In genomic region chr9:137618105-137619067, GRCh38 we compare ENCODE assay signal across 1 cellular context.
TF ChIP-seq lines count a peak whose summit lies in the region.

Gene EHMT1 (plus strand): TSS chr9:137619005. CDS start chr9:137619029, 24 bp downstream.

TF ChIP-seq in HepG2, 621 proteins besides CTCF, POLR2A, EP300 and RAD21 (continued from another document and continues in another):
- TF ChIP-seq ZKSCAN5 (CRISPR knock-in tag; IDR thresholded peaks at IDR 0.05), result no peak
- TF ChIP-seq, protein P1, sequence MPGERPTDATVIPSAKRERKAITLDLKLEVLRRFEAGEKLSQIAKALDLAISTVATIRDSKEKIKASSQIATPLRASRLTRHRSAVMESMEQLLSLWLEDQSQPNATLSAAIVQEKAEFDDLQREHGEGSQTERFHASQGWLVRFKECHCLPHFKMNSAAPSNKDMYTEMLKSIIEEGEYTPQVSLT (CRISPR knock-in tag; IDR thresholded peaks at IDR 0.05; ENCODE audit: borderline replicate concordance, low read depth), result no peak
- TF ChIP-seq PAWR (CRISPR knock-in tag; IDR thresholded peaks at IDR 0.05; ENCODE audit: borderline replicate concordance), result no peak
- TF ChIP-seq SP5 (CRISPR knock-in tag; IDR thresholded peaks at IDR 0.05; ENCODE audit: borderline replicate concordance, low read depth), result no peak
- TF ChIP-seq ZFP90 (CRISPR knock-in tag; IDR thresholded peaks at IDR 0.05; ENCODE audit: borderline replicate concordance), result no peak
- peak; percentile 38; the same call in 1 of the 2 replicates for TF ChIP-seq ZNF550 (CRISPR knock-in tag; IDR thresholded peaks at IDR 0.05; ENCODE audit: borderline replicate concordance)
- TF ChIP-seq MLXIP (CRISPR knock-in tag; IDR thresholded peaks at IDR 0.05; ENCODE audit: borderline replicate concordance), result no peak
- TF ChIP-seq ZIK1 (CRISPR knock-in tag; IDR thresholded peaks at IDR 0.05; ENCODE audit: borderline replicate concordance, low read depth), result 0 out of 2 replicates have a peak, but pooled peaks have one; percentile 44
- no peak for TF ChIP-seq ZNF749 (CRISPR knock-in tag; IDR thresholded peaks at IDR 0.05; ENCODE audit: borderline replicate concordance)
- no peak for TF ChIP-seq RCOR2 (CRISPR knock-in tag; IDR thresholded peaks at IDR 0.05)
- 0 out of 2 replicates have a peak, but pooled peaks have one; percentile 57 for TF ChIP-seq ZNF503 (CRISPR knock-in tag; IDR thresholded peaks at IDR 0.05)
- TF ChIP-seq MAFF (IDR thresholded peaks at IDR 0.05; ENCODE audit: low read depth, low read length), result no peak
- no peak for TF ChIP-seq ZNF652 (CRISPR knock-in tag; IDR thresholded peaks at IDR 0.05; ENCODE audit: borderline replicate concordance, low read depth)
- TF ChIP-seq NCOA1 (CRISPR knock-in tag; IDR thresholded peaks at IDR 0.05), result no peak
- TF ChIP-seq IKZF4 (CRISPR knock-in tag; IDR thresholded peaks at IDR 0.05; ENCODE audit: borderline replicate concordance, low read depth, not compliant biosample characterization), result no peak
- no peak for TF ChIP-seq KLF13 (CRISPR knock-in tag; IDR thresholded peaks at IDR 0.05)
- TF ChIP-seq POGZ (CRISPR knock-in tag; IDR thresholded peaks at IDR 0.05), result no peak
- peak; percentile 98 for TF ChIP-seq AGO1 (IDR thresholded peaks at IDR 0.05; ENCODE audit: low read depth, low read length, poor library complexity, severe bottlenecking)
- TF ChIP-seq ZNF891 (CRISPR knock-in tag; IDR thresholded peaks at IDR 0.05), result peak; percentile 18; the same call in 1 of the 2 replicates
- peak; percentile 60; the same call in 1 of the 2 replicates for TF ChIP-seq KDM3A (CRISPR knock-in tag; IDR thresholded peaks at IDR 0.05; ENCODE audit: low read depth)
- TF ChIP-seq, protein P2, sequence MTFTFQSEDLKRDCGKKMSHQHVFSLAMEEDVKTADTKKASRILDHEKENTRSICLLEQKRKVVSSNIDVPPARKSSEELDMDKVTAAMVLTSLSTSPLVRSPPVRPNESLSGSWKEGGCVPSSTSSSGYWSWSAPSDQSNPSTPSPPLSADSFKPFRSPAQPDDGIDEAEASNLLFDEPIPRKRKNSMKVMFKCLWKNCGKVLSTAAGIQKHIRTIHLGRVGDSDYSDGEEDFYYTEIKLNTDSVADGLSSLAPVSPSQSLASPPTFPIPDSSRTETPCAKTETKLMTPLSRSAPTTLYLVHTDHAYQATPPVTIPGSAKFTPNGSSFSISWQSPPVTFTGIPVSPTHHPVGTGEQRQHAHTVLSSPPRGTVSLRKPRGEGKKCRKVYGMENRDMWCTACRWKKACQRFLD (CRISPR knock-in tag; IDR thresholded peaks at IDR 0.05; ENCODE audit: borderline replicate concordance), result 0 out of 2 replicates have a peak, but pooled peaks have one; percentile 70
- no peak for TF ChIP-seq CC2D1A (CRISPR knock-in tag; IDR thresholded peaks at IDR 0.05)
- peak; percentile 57; the same call in 1 of the 2 replicates for TF ChIP-seq ZNF431 (CRISPR knock-in tag; IDR thresholded peaks at IDR 0.05; ENCODE audit: borderline replicate concordance, low read depth)
- TF ChIP-seq, protein P3, sequence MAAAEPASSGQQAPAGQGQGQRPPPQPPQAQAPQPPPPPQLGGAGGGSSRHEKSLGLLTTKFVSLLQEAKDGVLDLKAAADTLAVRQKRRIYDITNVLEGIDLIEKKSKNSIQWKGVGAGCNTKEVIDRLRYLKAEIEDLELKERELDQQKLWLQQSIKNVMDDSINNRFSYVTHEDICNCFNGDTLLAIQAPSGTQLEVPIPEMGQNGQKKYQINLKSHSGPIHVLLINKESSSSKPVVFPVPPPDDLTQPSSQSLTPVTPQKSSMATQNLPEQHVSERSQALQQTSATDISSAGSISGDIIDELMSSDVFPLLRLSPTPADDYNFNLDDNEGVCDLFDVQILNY (CRISPR knock-in tag; conservative IDR thresholded peaks at IDR 0.05), result 0 out of 2 replicates have a peak, but pooled peaks have one; percentile 18
- peak; percentile 64; the same call in 1 of the 2 replicates for TF ChIP-seq DMAP1 (CRISPR knock-in tag; IDR thresholded peaks at IDR 0.05)
- TF ChIP-seq PATZ1 (CRISPR knock-in tag; IDR thresholded peaks at IDR 0.05), result peak; percentile 32
- 0 out of 2 replicates have a peak, but pooled peaks have one; percentile 62 for TF ChIP-seq TP53 (CRISPR knock-in tag; conservative IDR thresholded peaks at IDR 0.05)
- peak; percentile 18; the same call in 1 of the 2 replicates for TF ChIP-seq EED (CRISPR knock-in tag; IDR thresholded peaks at IDR 0.05)
- TF ChIP-seq SETDB1 (CRISPR knock-in tag; IDR thresholded peaks at IDR 0.05; ENCODE audit: borderline replicate concordance), result no peak
- no peak for TF ChIP-seq ZNF333 (CRISPR knock-in tag; IDR thresholded peaks at IDR 0.05; ENCODE audit: borderline replicate concordance)
- TF ChIP-seq ZNF552 (CRISPR knock-in tag; IDR thresholded peaks at IDR 0.05; ENCODE audit: borderline replicate concordance), result no peak
- TF ChIP-seq, protein P4, sequence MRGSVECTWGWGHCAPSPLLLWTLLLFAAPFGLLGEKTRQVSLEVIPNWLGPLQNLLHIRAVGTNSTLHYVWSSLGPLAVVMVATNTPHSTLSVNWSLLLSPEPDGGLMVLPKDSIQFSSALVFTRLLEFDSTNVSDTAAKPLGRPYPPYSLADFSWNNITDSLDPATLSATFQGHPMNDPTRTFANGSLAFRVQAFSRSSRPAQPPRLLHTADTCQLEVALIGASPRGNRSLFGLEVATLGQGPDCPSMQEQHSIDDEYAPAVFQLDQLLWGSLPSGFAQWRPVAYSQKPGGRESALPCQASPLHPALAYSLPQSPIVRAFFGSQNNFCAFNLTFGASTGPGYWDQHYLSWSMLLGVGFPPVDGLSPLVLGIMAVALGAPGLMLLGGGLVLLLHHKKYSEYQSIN (CRISPR knock-in tag; IDR thresholded peaks at IDR 0.05; ENCODE audit: borderline replicate concordance), result no peak
- TF ChIP-seq, protein P5, sequence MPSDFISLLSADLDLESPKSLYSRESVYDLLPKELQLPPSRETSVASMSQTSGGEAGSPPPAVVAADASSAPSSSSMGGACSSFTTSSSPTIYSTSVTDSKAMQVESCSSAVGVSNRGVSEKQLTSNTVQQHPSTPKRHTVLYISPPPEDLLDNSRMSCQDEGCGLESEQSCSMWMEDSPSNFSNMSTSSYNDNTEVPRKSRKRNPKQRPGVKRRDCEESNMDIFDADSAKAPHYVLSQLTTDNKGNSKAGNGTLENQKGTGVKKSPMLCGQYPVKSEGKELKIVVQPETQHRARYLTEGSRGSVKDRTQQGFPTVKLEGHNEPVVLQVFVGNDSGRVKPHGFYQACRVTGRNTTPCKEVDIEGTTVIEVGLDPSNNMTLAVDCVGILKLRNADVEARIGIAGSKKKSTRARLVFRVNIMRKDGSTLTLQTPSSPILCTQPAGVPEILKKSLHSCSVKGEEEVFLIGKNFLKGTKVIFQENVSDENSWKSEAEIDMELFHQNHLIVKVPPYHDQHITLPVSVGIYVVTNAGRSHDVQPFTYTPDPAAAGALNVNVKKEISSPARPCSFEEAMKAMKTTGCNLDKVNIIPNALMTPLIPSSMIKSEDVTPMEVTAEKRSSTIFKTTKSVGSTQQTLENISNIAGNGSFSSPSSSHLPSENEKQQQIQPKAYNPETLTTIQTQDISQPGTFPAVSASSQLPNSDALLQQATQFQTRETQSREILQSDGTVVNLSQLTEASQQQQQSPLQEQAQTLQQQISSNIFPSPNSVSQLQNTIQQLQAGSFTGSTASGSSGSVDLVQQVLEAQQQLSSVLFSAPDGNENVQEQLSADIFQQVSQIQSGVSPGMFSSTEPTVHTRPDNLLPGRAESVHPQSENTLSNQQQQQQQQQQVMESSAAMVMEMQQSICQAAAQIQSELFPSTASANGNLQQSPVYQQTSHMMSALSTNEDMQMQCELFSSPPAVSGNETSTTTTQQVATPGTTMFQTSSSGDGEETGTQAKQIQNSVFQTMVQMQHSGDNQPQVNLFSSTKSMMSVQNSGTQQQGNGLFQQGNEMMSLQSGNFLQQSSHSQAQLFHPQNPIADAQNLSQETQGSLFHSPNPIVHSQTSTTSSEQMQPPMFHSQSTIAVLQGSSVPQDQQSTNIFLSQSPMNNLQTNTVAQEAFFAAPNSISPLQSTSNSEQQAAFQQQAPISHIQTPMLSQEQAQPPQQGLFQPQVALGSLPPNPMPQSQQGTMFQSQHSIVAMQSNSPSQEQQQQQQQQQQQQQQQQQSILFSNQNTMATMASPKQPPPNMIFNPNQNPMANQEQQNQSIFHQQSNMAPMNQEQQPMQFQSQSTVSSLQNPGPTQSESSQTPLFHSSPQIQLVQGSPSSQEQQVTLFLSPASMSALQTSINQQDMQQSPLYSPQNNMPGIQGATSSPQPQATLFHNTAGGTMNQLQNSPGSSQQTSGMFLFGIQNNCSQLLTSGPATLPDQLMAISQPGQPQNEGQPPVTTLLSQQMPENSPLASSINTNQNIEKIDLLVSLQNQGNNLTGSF (CRISPR knock-in tag; IDR thresholded peaks at IDR 0.05), result peak; percentile 51; the same call in 1 of the 2 replicates
- no peak for TF ChIP-seq NFE2L1 (CRISPR knock-in tag; IDR thresholded peaks at IDR 0.05; ENCODE audit: borderline replicate concordance)
- 0 out of 2 replicates have a peak, but pooled peaks have one; percentile 27 for TF ChIP-seq ARHGAP35 (CRISPR knock-in tag; IDR thresholded peaks at IDR 0.05; ENCODE audit: borderline replicate concordance)
- no peak for TF ChIP-seq ZNF282 (IDR thresholded peaks at IDR 0.05; ENCODE audit: partially characterized antibody)
- TF ChIP-seq, protein P6, sequence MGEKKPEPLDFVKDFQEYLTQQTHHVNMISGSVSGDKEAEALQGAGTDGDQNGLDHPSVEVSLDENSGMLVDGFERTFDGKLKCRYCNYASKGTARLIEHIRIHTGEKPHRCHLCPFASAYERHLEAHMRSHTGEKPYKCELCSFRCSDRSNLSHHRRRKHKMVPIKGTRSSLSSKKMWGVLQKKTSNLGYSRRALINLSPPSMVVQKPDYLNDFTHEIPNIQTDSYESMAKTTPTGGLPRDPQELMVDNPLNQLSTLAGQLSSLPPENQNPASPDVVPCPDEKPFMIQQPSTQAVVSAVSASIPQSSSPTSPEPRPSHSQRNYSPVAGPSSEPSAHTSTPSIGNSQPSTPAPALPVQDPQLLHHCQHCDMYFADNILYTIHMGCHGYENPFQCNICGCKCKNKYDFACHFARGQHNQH (CRISPR knock-in tag; IDR thresholded peaks at IDR 0.05), result peak; percentile 54; the same call in 1 of the 2 replicates
- no peak for TF ChIP-seq ZNF879 (CRISPR knock-in tag; IDR thresholded peaks at IDR 0.05)
